Comparison of ENCODE assay signal across 28 cellular contexts in the genomic region with DNA sequence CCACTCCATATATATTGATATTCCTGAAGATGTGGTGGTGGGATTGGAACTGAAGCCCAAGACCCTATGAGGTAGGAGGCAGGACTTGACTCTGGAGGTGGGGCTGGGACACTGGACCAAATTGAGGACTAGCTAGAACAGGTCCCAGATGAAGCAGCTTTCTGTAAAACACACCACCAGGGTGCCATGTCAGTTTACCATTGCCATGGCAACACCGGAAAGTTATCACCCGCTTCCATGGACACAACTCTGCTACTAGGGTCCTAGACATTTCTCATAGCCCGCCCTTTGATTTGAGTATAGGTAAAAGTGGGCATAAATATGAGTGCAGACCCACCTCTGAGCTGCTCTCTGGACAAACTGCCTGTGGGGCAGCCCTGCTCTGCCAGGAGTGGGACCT.
"Had no signal": no experiment of that assay in that cellular context is flagged by ENCODE, and none has a peak within 500 bp of the region (broad histone marks: within the 10 kb centered on the region; RNA-seq: fewer than 3 reads in every experiment).

No MANE protein-coding gene starts in this region.

- H3K9me3 Mint-ChIP-seq: mesothelial cell of epicardium; neural crest cell; stimulated activated naive CD8-positive, alpha-beta T cell treated with anti-CD3 and anti-CD28 coated beads, Interleukin-15, Interleukin-2, amounts not matched to agents 100 ng/mL and 50 ng/mL, for 24 hours had no signal

- H3K79me2 ChIP-seq: parathyroid adenoma had no signal

- ATAC-seq: effector memory CD8-positive, alpha-beta T cell; left lobe of liver; mucosa of descending colon; natural killer cell treated with Interleukin-12 subunit alpha and Interleukin-12 subunit beta and Interleukin-15 and Interleukin-18, amount 100 ng/mL, for 72 hours; right lobe of liver; stimulated activated naive B cell treated with anti-CD40 and anti-IgM and Interleukin-4, amounts not matched to agents 10 μg/mL and 1 μg/mL and 100 μg/mL, for 72 hours had no signal

- H3K36me3 ChIP-seq: esophagus squamous epithelium, right lobe of liver, thoracic aorta, tibial nerve, upper lobe of left lung had no signal

- H2AFZ ChIP-seq: parathyroid adenoma had no signal

- H3K4me3 Mint-ChIP-seq: effector memory CD8-positive, alpha-beta T cell; memory B cell; mesothelial cell of epicardium; naive B cell; natural killer cell treated with Interleukin-12 subunit alpha and Interleukin-12 subunit beta and Interleukin-15 and Interleukin-18, amount 100 ng/mL, for 72 hours; neural crest cell; stimulated activated naive B cell treated with anti-CD40 and anti-IgM and Interleukin-4, amounts not matched to agents 10 μg/mL and 1 μg/mL and 100 μg/mL, for 72 hours; stimulated activated naive CD8-positive, alpha-beta T cell treated with anti-CD3 and anti-CD28 coated beads, Interleukin-15, Interleukin-2, amounts not matched to agents 100 ng/mL and 50 ng/mL, for 24 hours had no signal

- H3K27ac Mint-ChIP-seq: effector memory CD8-positive, alpha-beta T cell; memory B cell; mesothelial cell of epicardium; naive B cell; natural killer cell treated with Interleukin-12 subunit alpha and Interleukin-12 subunit beta and Interleukin-15 and Interleukin-18, amount 100 ng/mL, for 72 hours; progenitor cell of endocrine pancreas; stimulated activated naive B cell treated with anti-CD40 and anti-IgM and Interleukin-4, amounts not matched to agents 10 μg/mL and 1 μg/mL and 100 μg/mL, for 72 hours; stimulated activated naive CD8-positive, alpha-beta T cell treated with anti-CD3 and anti-CD28 coated beads, Interleukin-15, Interleukin-2, amounts not matched to agents 100 ng/mL and 50 ng/mL, for 24 hours had no signal

- DNase-seq: dermis blood vessel endothelial cell; effector memory CD8-positive, alpha-beta T cell; erythroblast; esophagus squamous epithelium; foreskin melanocyte; kidney; mucosa of descending colon; naive B cell; right lobe of liver; small intestine; stimulated activated CD4-positive, alpha-beta T cell treated with anti-CD3 and anti-CD28 coated beads, Interleukin-15, amount 100 ng/mL, for 24 hours; stimulated activated CD4-positive, alpha-beta T cell treated with anti-CD3 and anti-CD28 coated beads, Interleukin-2, amount 100 ng/mL, for 48 hours; stimulated activated naive B cell treated with anti-CD40 and anti-IgM and Interleukin-4, amounts not matched to agents 10 μg/mL and 1 μg/mL and 100 μg/mL, for 72 hours; upper lobe of left lung had no signal

- H3K27ac ChIP-seq: coronary artery, esophagus squamous epithelium, parathyroid adenoma, right lobe of liver, thoracic aorta, tibial nerve, upper lobe of left lung had no signal

- H3K27me3 Mint-ChIP-seq: memory B cell, progenitor cell of endocrine pancreas had no signal

- H3K4me1 ChIP-seq: esophagus squamous epithelium, parathyroid adenoma, right lobe of liver, tibial nerve, upper lobe of left lung had no signal

- H3K4me1 Mint-ChIP-seq: memory B cell; mesothelial cell of epicardium; naive B cell; stimulated activated naive B cell treated with anti-CD40 and anti-IgM and Interleukin-4, amounts not matched to agents 10 μg/mL and 1 μg/mL and 100 μg/mL, for 72 hours had no signal

- FAIRE-seq: endometrium, kidney, small intestine, urothelium cell line had no signal

- H3K4me3 ChIP-seq: coronary artery, esophagus squamous epithelium, lung, mucosa of descending colon, right lobe of liver, thoracic aorta, tibial nerve, upper lobe of left lung had no signal

- H3K9me3 ChIP-seq: esophagus squamous epithelium, right lobe of liver, thoracic aorta, upper lobe of left lung had no signal

- H3K27me3 ChIP-seq: right lobe of liver, tibial nerve, upper lobe of left lung had no signal

- H3K36me3 Mint-ChIP-seq: memory B cell; mesothelial cell of epicardium; naive B cell; natural killer cell treated with Interleukin-12 subunit alpha and Interleukin-12 subunit beta and Interleukin-15 and Interleukin-18, amount 100 ng/mL, for 72 hours; stimulated activated naive B cell treated with anti-CD40 and anti-IgM and Interleukin-4, amounts not matched to agents 10 μg/mL and 1 μg/mL and 100 μg/mL, for 72 hours had no signal

- H3K9ac ChIP-seq: parathyroid adenoma had no signal
